Comparison of ENCODE assay signal across 13 cellular contexts in the genomic region with DNA sequence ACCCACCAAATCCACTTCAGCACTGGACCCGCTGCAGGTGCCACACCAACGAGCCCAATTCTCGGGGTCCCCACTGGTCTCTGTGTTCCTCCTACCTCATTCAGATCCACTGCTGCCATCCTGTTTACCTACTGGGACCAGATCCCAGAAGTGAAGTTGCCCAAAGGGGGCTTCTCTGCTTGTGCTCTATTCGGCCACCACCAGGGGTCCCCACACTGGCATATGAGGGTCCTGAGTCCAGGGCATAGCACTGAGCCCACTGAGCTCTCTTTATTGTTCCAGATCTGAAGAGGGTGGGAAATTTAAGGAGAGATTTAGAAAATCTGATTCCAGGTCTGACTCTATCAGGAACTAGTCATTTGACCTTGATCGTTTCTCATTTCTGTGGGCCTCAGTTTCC. TPM values are rescaled to one million over a fixed set of nuclear protein-coding genes. Genes with fewer than 3 reads are reported as not detected.
DNase-seq lines count a peak whose midpoint lies in the region; ATAC-seq and TF ChIP-seq lines count a peak whose summit lies in the region.
"Had no signal": no experiment of that assay in that cellular context is flagged by ENCODE, and none has a peak within 500 bp of the region (broad histone marks: within the 10 kb centered on the region; RNA-seq: fewer than 3 reads in every experiment).

No MANE protein-coding gene starts in this region.

- H3K4me1 ChIP-seq in foreskin keratinocyte, result no peaks in the 10 kb centered on the region
- H3K4me1 ChIP-seq: HAP-1, uterus had no signal

- no peak for ATAC-seq in foreskin keratinocyte

- intact Hi-C loops in posterior cingulate gyrus (cut with DNase I), result no loop called here

- H3K27ac ChIP-seq in 22Rv1 (no peak overlapping the region), foreskin keratinocyte (no peak overlapping the region)
- H3K27ac ChIP-seq: BLaER1 treated with 17β-estradiol and CSF1 and Interleukin-3, amounts not matched to agents 10 nM and 100 nM; uterus had no signal

- peaks cover 6% of the 10 kb centered on the region for H3K27me3 ChIP-seq in foreskin keratinocyte
- H3K27me3 ChIP-seq: BLaER1 treated with 17β-estradiol and CSF1 and Interleukin-3, amounts not matched to agents 10 nM and 100 nM; uterus had no signal

- no peak overlapping the region for H3K4me3 ChIP-seq in GM12865 (ENCODE audit: low read depth, low read length)
- H3K4me3 ChIP-seq: BLaER1 treated with 17β-estradiol and CSF1 and Interleukin-3, amounts not matched to agents 10 nM and 100 nM; HAP-1; uterus had no signal

- no peak for DNase-seq in GM12865 (ENCODE audit: low read depth)
- DNase-seq in SK-N-DZ (ENCODE audit: low spot score), result peak; percentile 57
- no peak for DNase-seq in foreskin keratinocyte
- DNase-seq in activated CD8-positive, alpha-beta memory T cell treated with anti-CD3 and anti-CD28 coated beads for 24 hours, result no peak
- no peak for DNase-seq in posterior cingulate gyrus
- DNase-seq in ureter (ENCODE audit: low spot score), result no peak
- no peak for DNase-seq in activated CD4-positive, alpha-beta T cell treated with anti-CD3 and anti-CD28 coated beads for 1 hour
- DNase-seq: naive B cell, NCI-H2029, uterus had no signal

- TF ChIP-seq CTCF in 22Rv1 (IDR thresholded peaks at IDR 0.05) (0 out of 2 replicates have a peak, but pooled peaks have one; percentile 16), GM12865 (IDR thresholded peaks at IDR 0.05; ENCODE audit: insufficient read depth, low read depth, low read length, missing control alignments) (peak; percentile 5), foreskin keratinocyte (conservative IDR thresholded peaks at IDR 0.05) (peak; percentile 18)

RNA-seq across cellular contexts. Expression of a gene that starts 2.4 kb away (rescaled TPM):
- not detected in 2 replicates for polyA plus RNA-seq in SK-N-DZ (2014; cell fraction: cytosol; rRNA removed)
- polyA plus RNA-seq in SK-N-DZ (2014; cell fraction: nucleus; rRNA removed), result not detected in 2 replicates
- total RNA-seq in foreskin keratinocyte, result not detected in 2 replicates
- polyA plus RNA-seq in foreskin keratinocyte, result not detected in 2 replicates
- not detected for total RNA-seq in ureter
- total RNA-seq: uterus had no signal
